ENCODE assay signal across 28 cellular contexts in genomic region chr7:43666938-43667337, GRCh38.
DNase-seq lines count a peak whose midpoint lies in the region; ATAC-seq, FAIRE-seq and TF ChIP-seq lines count a peak whose summit lies in the region.
"Had no signal": no experiment of that assay in that cellular context is flagged by ENCODE, and none has a peak within 500 bp of the region (broad histone marks: within the 10 kb centered on the region; RNA-seq: fewer than 3 reads in every experiment).

No MANE protein-coding gene starts in this region.

- ATAC-seq in A549 = no peak
- ATAC-seq in HG03280 (IDR thresholded peaks at IDR 0.05; ENCODE audit: unreplicated experiment) = no peak
- no peak for ATAC-seq in GM21529 (IDR thresholded peaks at IDR 0.05; ENCODE audit: unreplicated experiment)
- ATAC-seq in HG03439 (IDR thresholded peaks at IDR 0.05; ENCODE audit: unreplicated experiment) = no peak
- ATAC-seq: activated CD4-positive, CD25-positive, alpha-beta regulatory T cell treated with anti-CD3 and anti-CD28 coated beads, Interleukin-2, amount 50 U/mL, for 24 hours; activated naive CD4-positive, alpha-beta T cell treated with anti-CD3 and anti-CD28 coated beads, Interleukin-2, amount 50 U/mL, for 72 hours; effector memory CD8-positive, alpha-beta T cell; psoas muscle; Right ventricle myocardium inferior had no signal

- H3K27me3 ChIP-seq in transverse colon = no peaks in the 10 kb centered on the region
- H3K27me3 ChIP-seq: BE2C, stomach, tibial nerve had no signal

- no peak overlapping the region for H3K4me3 Mint-ChIP-seq in HFFc6
- H3K4me3 Mint-ChIP-seq: activated CD4-positive, alpha-beta memory T cell treated with anti-CD3 and anti-CD28 coated beads, Interleukin-2, amount 10 ng/mL, durations not matched to agents 7 days and 5 days; effector memory CD8-positive, alpha-beta T cell had no signal

- TF ChIP-seq CTCF in A549 (IDR thresholded peaks at IDR 0.05) = no peak
- TF ChIP-seq CTCF in HFFc6 (IDR thresholded peaks at IDR 0.05) = no peak
- no peak for TF ChIP-seq CTCF in foreskin fibroblast (IDR thresholded peaks at IDR 0.05; ENCODE audit: low read depth, low read length)
- TF ChIP-seq CTCF in transverse colon (IDR thresholded peaks at IDR 0.05) = no peak

- TF ChIP-seq EP300 in A549 (IDR thresholded peaks at IDR 0.05) = no peak
- no peak for TF ChIP-seq EP300 in transverse colon (IDR thresholded peaks at IDR 0.05; ENCODE audit: low read depth)

- in situ Hi-C loops in transverse colon (cut with MboI; ENCODE audit: low pct_ligation_motif_present in 1 of 4, low pct_unique_long_range_greater_than_20kb in 1 of 4, low sequenced_read_pairs in 3 of 4) = no loop called here

- peaks cover 4% of the 10 kb centered on the region; the same call in 1 of the 2 replicates for H3K9me3 Mint-ChIP-seq in HFFc6
- H3K9me3 Mint-ChIP-seq: effector memory CD8-positive, alpha-beta T cell had no signal

- intact Hi-C loops in transverse colon (cut with DNase I; ENCODE audit: low total_unique reads) = no loop called here

- POLR2A ChIA-PET in A549 (lab: Yijun Ruan, JAX) = no interaction called here

- H3K4me3 ChIP-seq in A549 (no peak overlapping the region), foreskin fibroblast (ENCODE audit: low read depth in 1 of 2, low read length in 2 of 2) (no peak overlapping the region), transverse colon (no peak overlapping the region)
- H3K4me3 ChIP-seq: psoas muscle, stomach, tibial nerve had no signal

- H3K9me3 ChIP-seq in A549 (peaks cover 5% of the 10 kb centered on the region; the same call in 1 of the 3 replicates), transverse colon (no peaks in the 10 kb centered on the region)
- H3K9me3 ChIP-seq: BE2C, psoas muscle, stomach had no signal

- FAIRE-seq in A549 (lab: Jason Lieb, UNC) = no peak
- FAIRE-seq: colon, GM12891 had no signal

- peak overlapping the region; percentile 67 to 85; a peak in 4 of 6 replicates for H3K27ac ChIP-seq in A549
- no peak overlapping the region for H3K27ac ChIP-seq in transverse colon
- H3K27ac ChIP-seq: psoas muscle, stomach, tibial nerve had no signal

- CTCF ChIA-PET in A549 (lab: Yijun Ruan, JAX) = interaction anchor here (1.3 kb wide), 1 partner anchor 84 kb away, joined by 4 read pairs; the partner anchor contains the start of gene STK17A

- TF ChIP-seq RAD21 in A549 (conservative IDR thresholded peaks at IDR 0.05 in 1 of 2, IDR thresholded peaks at IDR 0.05 in 1 of 2) = no peak

- H3K27ac Mint-ChIP-seq in HFFc6 = peak overlapping the region; percentile 69; the same call in 1 of the 2 replicates
- H3K27ac Mint-ChIP-seq: activated CD4-positive, alpha-beta memory T cell treated with anti-CD3 and anti-CD28 coated beads, Interleukin-2, amount 10 ng/mL, durations not matched to agents 7 days and 5 days; activated T-helper 2 cell treated with anti-CD3 and anti-CD28 coated beads, Interferon-gamma antibody, Interleukin-2, Interleukin-4, amounts not matched to agents 10 μg/mL and 5 μg/mL and 100 μg/mL, durations not matched to agents 14 hours and 24 hours and 36 hours had no signal

- peak overlapping the region; percentile 67 for H3K4me2 ChIP-seq in A549

- peaks cover 84% of the 10 kb centered on the region for H3K4me1 Mint-ChIP-seq in HFFc6 (ENCODE audit: low read depth)

- H3K36me3 ChIP-seq in transverse colon = no peaks in the 10 kb centered on the region
- H3K36me3 ChIP-seq: tibial nerve had no signal

- DNase-seq in A549 (ENCODE audit: low read depth in 1 of 2, low spot score in 1 of 2) (no peak), HFFc6 (no peak), amniotic epithelial cell (ENCODE audit: low read depth) (peak; percentile 61), foreskin fibroblast (peak; percentile 33 to 54), transverse colon (no peak)
- DNase-seq: 8988T; activated CD4-positive, alpha-beta memory T cell treated with anti-CD3 and anti-CD28 coated beads, Interleukin-2, amount 10 ng/mL, durations not matched to agents 7 days and 5 days; BE2C; Caco-2; DND-41; effector memory CD8-positive, alpha-beta T cell; glutamatergic neuron; H7; kidney glomerular epithelial cell; NCI-H1417 treated with DMSO at 0.1 percent for 48 hours; NCI-H774; psoas muscle; stomach had no signal

- no peaks in the 10 kb centered on the region; the same call in 1 of the 2 replicates for H3K27me3 Mint-ChIP-seq in HFFc6 (ENCODE audit: insufficient read depth)
- H3K27me3 Mint-ChIP-seq: activated CD4-positive, alpha-beta memory T cell treated with anti-CD3 and anti-CD28 coated beads, Interleukin-2, amount 10 ng/mL, durations not matched to agents 7 days and 5 days; effector memory CD8-positive, alpha-beta T cell had no signal

- H3K4me1 ChIP-seq in A549 (peaks cover 69% of the 10 kb centered on the region), transverse colon (peaks cover 0 to 18% (median 0%) of the 10 kb centered on the region in 4 donors)
- H3K4me1 ChIP-seq: BE2C, tibial nerve had no signal

- peaks cover 46% of the 10 kb centered on the region for H3K36me3 Mint-ChIP-seq in HFFc6 (ENCODE audit: low read depth)

- no peak for TF ChIP-seq POLR2A in A549 (IDR thresholded peaks at IDR 0.05; ENCODE audit: low read length)
- no peak for TF ChIP-seq POLR2A in transverse colon (IDR thresholded peaks at IDR 0.05)

TF ChIP-seq in A549, 52 proteins besides CTCF, POLR2A, EP300 and RAD21:
- no peak for TF ChIP-seq HMGXB4 (CRISPR knock-in tag; IDR thresholded peaks at IDR 0.05; ENCODE audit: borderline replicate concordance)
- peak; percentile 29 to 62; a peak in 2 of 4 replicates for TF ChIP-seq CEBPB (IDR thresholded peaks at IDR 0.05)
- no peak for TF ChIP-seq HEYL (CRISPR knock-in tag; IDR thresholded peaks at IDR 0.05)
- TF ChIP-seq MAX (IDR thresholded peaks at IDR 0.05) = no peak
- no peak for TF ChIP-seq ELK1 (IDR thresholded peaks at IDR 0.05; ENCODE audit: low read depth, low read length)
- no peak for TF ChIP-seq CBX2 (IDR thresholded peaks at IDR 0.05; ENCODE audit: borderline replicate concordance, low read depth)
- no peak for TF ChIP-seq EHF (CRISPR knock-in tag; IDR thresholded peaks at IDR 0.05)
- TF ChIP-seq, protein P1, sequence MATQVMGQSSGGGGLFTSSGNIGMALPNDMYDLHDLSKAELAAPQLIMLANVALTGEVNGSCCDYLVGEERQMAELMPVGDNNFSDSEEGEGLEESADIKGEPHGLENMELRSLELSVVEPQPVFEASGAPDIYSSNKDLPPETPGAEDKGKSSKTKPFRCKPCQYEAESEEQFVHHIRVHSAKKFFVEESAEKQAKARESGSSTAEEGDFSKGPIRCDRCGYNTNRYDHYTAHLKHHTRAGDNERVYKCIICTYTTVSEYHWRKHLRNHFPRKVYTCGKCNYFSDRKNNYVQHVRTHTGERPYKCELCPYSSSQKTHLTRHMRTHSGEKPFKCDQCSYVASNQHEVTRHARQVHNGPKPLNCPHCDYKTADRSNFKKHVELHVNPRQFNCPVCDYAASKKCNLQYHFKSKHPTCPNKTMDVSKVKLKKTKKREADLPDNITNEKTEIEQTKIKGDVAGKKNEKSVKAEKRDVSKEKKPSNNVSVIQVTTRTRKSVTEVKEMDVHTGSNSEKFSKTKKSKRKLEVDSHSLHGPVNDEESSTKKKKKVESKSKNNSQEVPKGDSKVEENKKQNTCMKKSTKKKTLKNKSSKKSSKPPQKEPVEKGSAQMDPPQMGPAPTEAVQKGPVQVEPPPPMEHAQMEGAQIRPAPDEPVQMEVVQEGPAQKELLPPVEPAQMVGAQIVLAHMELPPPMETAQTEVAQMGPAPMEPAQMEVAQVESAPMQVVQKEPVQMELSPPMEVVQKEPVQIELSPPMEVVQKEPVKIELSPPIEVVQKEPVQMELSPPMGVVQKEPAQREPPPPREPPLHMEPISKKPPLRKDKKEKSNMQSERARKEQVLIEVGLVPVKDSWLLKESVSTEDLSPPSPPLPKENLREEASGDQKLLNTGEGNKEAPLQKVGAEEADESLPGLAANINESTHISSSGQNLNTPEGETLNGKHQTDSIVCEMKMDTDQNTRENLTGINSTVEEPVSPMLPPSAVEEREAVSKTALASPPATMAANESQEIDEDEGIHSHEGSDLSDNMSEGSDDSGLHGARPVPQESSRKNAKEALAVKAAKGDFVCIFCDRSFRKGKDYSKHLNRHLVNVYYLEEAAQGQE (IDR thresholded peaks at IDR 0.05) = no peak
- no peak for TF ChIP-seq HDAC2 (IDR thresholded peaks at IDR 0.05)
- no peak for TF ChIP-seq FOSL2 (IDR thresholded peaks at IDR 0.05)
- TF ChIP-seq FOSL2 (CRISPR knock-in tag; IDR thresholded peaks at IDR 0.05) = peak; percentile 48; the same call in 1 of the 2 replicates
- TF ChIP-seq CBX8 (IDR thresholded peaks at IDR 0.05) = no peak

Comparison
In these comparisons a context has a peak if more than half of its experiments do, and no peak if none do; other contexts are left out.
1. DNase-seq: peak in amniotic epithelial cell (single experiment) and foreskin fibroblast (2 of 2); none in A549 (0 of 2), HFFc6 (single experiment) and transverse colon (single experiment).
2. H3K27ac ChIP-seq: peak in A549 (2 of 2); none in transverse colon (0 of 4).